ENCODE assay signal across 14 cellular contexts in the genomic region with DNA sequence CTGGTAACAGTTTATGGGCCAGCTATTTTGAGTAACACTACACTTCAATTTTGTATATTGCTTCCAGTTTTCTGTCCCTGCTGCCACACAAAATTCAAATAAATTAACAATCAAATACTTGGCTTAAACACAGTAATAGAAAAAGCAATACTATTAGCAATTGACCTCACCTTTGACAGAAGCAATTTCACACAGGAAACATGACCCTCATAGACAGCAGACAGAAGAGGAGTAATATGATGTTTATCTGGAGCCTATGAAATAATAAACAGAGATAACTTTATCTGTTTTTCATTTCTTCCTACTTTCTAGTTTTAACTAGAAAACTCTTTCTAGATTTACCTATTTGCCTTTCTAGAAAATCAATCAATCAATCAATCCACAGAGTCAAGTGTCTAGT. TPM values are rescaled to one million over a fixed set of nuclear protein-coding genes. Genes with fewer than 3 reads are reported as not detected.
DNase-seq lines count a peak whose midpoint lies in the region; ATAC-seq and TF ChIP-seq lines count a peak whose summit lies in the region.
"Had no signal": no experiment of that assay in that cellular context is flagged by ENCODE, and none has a peak within 500 bp of the region (broad histone marks: within the 10 kb centered on the region; RNA-seq: fewer than 3 reads in every experiment).

No MANE protein-coding gene starts in this region.

- POLR2A ChIA-PET in CD8-positive, alpha-beta T cell (lab: Charles Lee), result no interaction called here
- POLR2A ChIA-PET in naive thymus-derived CD4-positive, alpha-beta T cell (lab: Charles Lee), result no interaction called here

- H3K36me3 Mint-ChIP-seq in activated T-cell treated with anti-CD3 and anti-CD28 coated beads, Interleukin-2, amount 50 U/mL, for 72 hours (ENCODE audit: insufficient read depth in 2 of 2), result peaks cover 7 to 18% of the 10 kb centered on the region in 2 donors
- peaks cover 73% of the 10 kb centered on the region for H3K36me3 Mint-ChIP-seq in CD8-positive, alpha-beta T cell
- H3K36me3 Mint-ChIP-seq in immature natural killer cell, result peaks cover 0 to 21% (median 8%) of the 10 kb centered on the region in 3 donors
- peaks cover 11 to 61% (median 35%) of the 10 kb centered on the region in 5 donors for H3K36me3 Mint-ChIP-seq in naive thymus-derived CD4-positive, alpha-beta T cell

- H3K4me1 Mint-ChIP-seq in activated T-cell treated with anti-CD3 and anti-CD28 coated beads, Interleukin-2, amount 50 U/mL, for 72 hours (ENCODE audit: low read depth), result peaks cover 15% of the 10 kb centered on the region
- peaks cover 65% of the 10 kb centered on the region for H3K4me1 Mint-ChIP-seq in CD8-positive, alpha-beta T cell (ENCODE audit: low read depth)
- peaks cover 64 to 96% of the 10 kb centered on the region in 2 donors for H3K4me1 Mint-ChIP-seq in immature natural killer cell
- H3K4me1 Mint-ChIP-seq in naive thymus-derived CD4-positive, alpha-beta T cell, result peaks cover 23 to 78% (median 67%) of the 10 kb centered on the region in 7 donors

- no peaks in the 10 kb centered on the region for H3K9me3 Mint-ChIP-seq in activated T-cell treated with anti-CD3 and anti-CD28 coated beads, Interleukin-2, amount 50 U/mL, for 72 hours
- H3K9me3 Mint-ChIP-seq in CD8-positive, alpha-beta T cell, result no peaks in the 10 kb centered on the region
- H3K9me3 Mint-ChIP-seq in immature natural killer cell, result no peaks in the 10 kb centered on the region
- peaks cover 0 to 5% (median 0%) of the 10 kb centered on the region in 11 donors for H3K9me3 Mint-ChIP-seq in naive thymus-derived CD4-positive, alpha-beta T cell
- H3K9me3 Mint-ChIP-seq: CD14-positive monocyte had no signal

- H3K9ac ChIP-seq in skeletal muscle tissue (ENCODE audit: low read depth in 1 of 3, low read length in 3 of 3), result no peak overlapping the region

- H3K27me3 Mint-ChIP-seq in activated T-cell treated with anti-CD3 and anti-CD28 coated beads, Interleukin-2, amount 50 U/mL, for 72 hours (ENCODE audit: low read depth), result no peaks in the 10 kb centered on the region
- no peaks in the 10 kb centered on the region for H3K27me3 Mint-ChIP-seq in CD8-positive, alpha-beta T cell (ENCODE audit: low read depth)
- H3K27me3 Mint-ChIP-seq in immature natural killer cell (ENCODE audit: low read depth in 3 of 3), result peaks cover 0 to 2% (median 0%) of the 10 kb centered on the region in 3 donors
- H3K27me3 Mint-ChIP-seq in naive thymus-derived CD4-positive, alpha-beta T cell, result no peaks in the 10 kb centered on the region

- CTCF ChIA-PET in CD8-positive, alpha-beta T cell (lab: Charles Lee), result interaction anchor here (1.5 kb wide), 1 partner anchor 16 kb away, joined by 3 read pairs; no protein-coding TSS in a partner anchor
- CTCF ChIA-PET in naive thymus-derived CD4-positive, alpha-beta T cell (lab: Charles Lee), result interaction anchor here (0.6 kb wide), 1 partner anchor 9 kb away, joined by 3 read pairs; no protein-coding TSS in a partner anchor

- no peaks in the 10 kb centered on the region for H3K9me3 ChIP-seq in CD8-positive, alpha-beta T cell (ENCODE audit: low read length)
- no peaks in the 10 kb centered on the region for H3K9me3 ChIP-seq in skeletal muscle tissue (ENCODE audit: control insufficient read depth in 3 of 3, low read length in 3 of 3)
- no peaks in the 10 kb centered on the region for H3K9me3 ChIP-seq in naive thymus-derived CD4-positive, alpha-beta T cell (ENCODE audit: control insufficient read depth in 2 of 3, low read length in 3 of 3)
- H3K9me3 ChIP-seq: HAP-1 had no signal

- no peak overlapping the region for H3K4me3 ChIP-seq in CD8-positive, alpha-beta T cell (ENCODE audit: low read depth, low read length)
- H3K4me3 ChIP-seq in skeletal muscle tissue (ENCODE audit: low read length in 3 of 3), result no peak overlapping the region
- H3K4me3 ChIP-seq in naive thymus-derived CD4-positive, alpha-beta T cell (ENCODE audit: low read length), result no peak overlapping the region
- H3K4me3 ChIP-seq: HAP-1 had no signal

- H3K4me3 Mint-ChIP-seq in activated T-cell treated with anti-CD3 and anti-CD28 coated beads, Interleukin-2, amount 50 U/mL, for 72 hours, result no peak overlapping the region
- H3K4me3 Mint-ChIP-seq in CD8-positive, alpha-beta T cell, result no peak overlapping the region
- H3K4me3 Mint-ChIP-seq in immature natural killer cell, result peak overlapping the region in 4 of 5 donors; percentile 1 to 50 (median 21)
- H3K4me3 Mint-ChIP-seq in naive thymus-derived CD4-positive, alpha-beta T cell, result no peak overlapping the region
- H3K4me3 Mint-ChIP-seq: CD14-positive monocyte had no signal

- no peak for DNase-seq in activated T-cell treated with anti-CD3 and anti-CD28 coated beads, Interleukin-2, amount 50 U/mL, for 72 hours
- DNase-seq in activated T-cell treated with anti-CD3 and anti-CD28 coated beads for 4 hours, result no peak
- no peak for DNase-seq in CD8-positive, alpha-beta T cell
- DNase-seq in immature natural killer cell, result no peak
- no peak for DNase-seq in naive thymus-derived CD4-positive, alpha-beta T cell
- no peak for DNase-seq in islet precursor cell
- DNase-seq: Calu3, DMS 273 treated with DMSO at 0.1 percent for 48 hours had no signal

- H3K36me3 ChIP-seq in CD8-positive, alpha-beta T cell (ENCODE audit: insufficient read depth, low read length), result peaks cover 5% of the 10 kb centered on the region
- H3K36me3 ChIP-seq in skeletal muscle tissue (ENCODE audit: control insufficient read depth in 3 of 3, insufficient read depth in 3 of 3, low read length in 3 of 3), result peaks cover 2 to 10% (median 8%) of the 10 kb centered on the region in 3 donors
- peaks cover 11 to 35% (median 19%) of the 10 kb centered on the region in 3 experiments for H3K36me3 ChIP-seq in naive thymus-derived CD4-positive, alpha-beta T cell (ENCODE audit: control insufficient read depth in 2 of 3, insufficient read depth in 3 of 3, low read length in 3 of 3)

- peak overlapping the region; percentile 50 for H3K27ac Mint-ChIP-seq in activated T-cell treated with anti-CD3 and anti-CD28 coated beads, Interleukin-2, amount 50 U/mL, for 72 hours
- H3K27ac Mint-ChIP-seq in CD8-positive, alpha-beta T cell, result peak overlapping the region; percentile 4
- H3K27ac Mint-ChIP-seq in immature natural killer cell, result peak overlapping the region; percentile 8 to 77 (median 31)
- no peak overlapping the region for H3K27ac Mint-ChIP-seq in naive thymus-derived CD4-positive, alpha-beta T cell

- no peaks in the 10 kb centered on the region for H3K27me3 ChIP-seq in CD8-positive, alpha-beta T cell (ENCODE audit: insufficient read depth, low read length)
- H3K27me3 ChIP-seq in skeletal muscle tissue (ENCODE audit: control insufficient read depth in 3 of 3, insufficient read depth in 3 of 3, low read length in 3 of 3), result no peaks in the 10 kb centered on the region
- no peaks in the 10 kb centered on the region for H3K27me3 ChIP-seq in naive thymus-derived CD4-positive, alpha-beta T cell (ENCODE audit: control insufficient read depth in 2 of 2, insufficient read depth in 2 of 2, low read length in 2 of 2)

- intact Hi-C loops in CD8-positive, alpha-beta T cell (cut with DNase I, micrococcal nuclease), result no loop called here
- intact Hi-C loops in naive thymus-derived CD4-positive, alpha-beta T cell (cut with micrococcal nuclease), result no loop called here

- no peaks in the 10 kb centered on the region for H3K4me1 ChIP-seq in CD8-positive, alpha-beta T cell (ENCODE audit: insufficient read depth, low read length)
- H3K4me1 ChIP-seq in skeletal muscle tissue (ENCODE audit: control insufficient read depth in 3 of 3, insufficient read depth in 3 of 3, low read length in 3 of 3), result peaks cover 2 to 11% (median 3%) of the 10 kb centered on the region in 3 donors
- H3K4me1 ChIP-seq in naive thymus-derived CD4-positive, alpha-beta T cell (ENCODE audit: control insufficient read depth in 2 of 2, insufficient read depth in 2 of 2, low read length in 2 of 2), result peaks cover 0 to 7% of the 10 kb centered on the region in 2 donors

- TF ChIP-seq CTCF in CD8-positive, alpha-beta T cell (IDR thresholded peaks at IDR 0.05), result no peak

- ATAC-seq in activated T-cell treated with anti-CD3 and anti-CD28 coated beads, Interleukin-2, amount 50 U/mL, for 72 hours (replicated peaks in 1 of 2), result no peak
- ATAC-seq in CD8-positive, alpha-beta T cell, result no peak
- ATAC-seq in naive thymus-derived CD4-positive, alpha-beta T cell, result no peak
- no peak for ATAC-seq in GM21447 (IDR thresholded peaks at IDR 0.05; ENCODE audit: unreplicated experiment)
- ATAC-seq: HepG2 had no signal

- H3K27ac ChIP-seq in CD8-positive, alpha-beta T cell (ENCODE audit: low read depth, low read length), result no peak overlapping the region
- peak overlapping the region; percentile 19 for H3K27ac ChIP-seq in skeletal muscle tissue (ENCODE audit: low read depth, low read length)
- no peak overlapping the region for H3K27ac ChIP-seq in naive thymus-derived CD4-positive, alpha-beta T cell (ENCODE audit: low read depth, low read length)
- H3K27ac ChIP-seq: 22Rv1 had no signal

RNA-seq across cellular contexts. Expression of a gene that starts 26.7 kb away (rescaled TPM):
- total RNA-seq in activated T-cell treated with anti-CD3 and anti-CD28 coated beads, Interleukin-2, amount 50 U/mL, for 72 hours, result 100 to 1,000 TPM; 110 to 126 TPM
- total RNA-seq in CD8-positive, alpha-beta T cell, result 100 to 1,000 TPM in 1 of 2 experiments, 10 to 100 TPM in 1; 91.9 to 101 TPM
- 100 to 1,000 TPM; 153 to 200 (median 197) TPM for polyA plus RNA-seq in immature natural killer cell
- 54.8 TPM for total RNA-seq in skeletal muscle tissue
- 100 to 1,000 TPM in 2 of 5 experiments, 10 to 100 TPM in 3; 69.7 to 117 (median 80.7) TPM for total RNA-seq in naive thymus-derived CD4-positive, alpha-beta T cell
- polyA plus RNA-seq in naive thymus-derived CD4-positive, alpha-beta T cell, result 10 to 100 TPM; 49.9 to 82.9 TPM

Comparison
In these comparisons a context has a peak if more than half of its experiments do, and no peak if none do; other contexts are left out.
1. H3K27ac Mint-ChIP-seq: peak in activated T-cell treated with anti-CD3 and anti-CD28 coated beads, Interleukin-2, amount 50 U/mL, for 72 hours (single experiment), CD8-positive, alpha-beta T cell (single experiment) and immature natural killer cell (6 of 6); none in naive thymus-derived CD4-positive, alpha-beta T cell (0 of 9).
2. H3K4me3 Mint-ChIP-seq: peak in immature natural killer cell (4 of 5); none in activated T-cell treated with anti-CD3 and anti-CD28 coated beads, Interleukin-2, amount 50 U/mL, for 72 hours (0 of 2), CD8-positive, alpha-beta T cell (single experiment) and naive thymus-derived CD4-positive, alpha-beta T cell (0 of 10).